Comparison of ENCODE assay signal across 8 cellular contexts in genomic region chr6:135909737-135910387, GRCh38. TPM values are rescaled to one million over a fixed set of nuclear protein-coding genes. Genes with fewer than 3 reads are reported as not detected.
DNase-seq lines count a peak whose midpoint lies in the region; TF ChIP-seq lines count a peak whose summit lies in the region.

No MANE protein-coding gene starts in this region.

- no peaks in the 10 kb centered on the region for H3K9me3 Mint-ChIP-seq in activated naive CD4-positive, alpha-beta T cell treated with anti-CD3 and anti-CD28 coated beads for 36 hours

- CTCF ChIA-PET in activated naive CD4-positive, alpha-beta T cell treated with anti-CD3 and anti-CD28 coated beads for 36 hours (lab: Charles Lee): interaction anchor here (0.6 to 2.7 kb wide), 43 partner anchors 8 to 459 kb away, joined by 3 to 22 read pairs (median 3); partner anchors contain the start of gene PDE7B

- no peak overlapping the region for H3K9ac ChIP-seq in GM23248

- no peak overlapping the region for H3K27ac Mint-ChIP-seq in activated naive CD4-positive, alpha-beta T cell treated with anti-CD3 and anti-CD28 coated beads for 36 hours

- no peaks in the 10 kb centered on the region for H3K79me2 ChIP-seq in GM23248 (ENCODE audit: insufficient read depth)

- H2AFZ ChIP-seq in GM23248: no peak overlapping the region

- peak; percentile 77 for TF ChIP-seq CTCF in GM12865 (IDR thresholded peaks at IDR 0.05; ENCODE audit: insufficient read depth, low read depth, low read length, missing control alignments)
- TF ChIP-seq CTCF in sigmoid colon (IDR thresholded peaks at IDR 0.05): no peak

- H3K4me1 ChIP-seq in GM23248 (ENCODE audit: insufficient read depth) (peaks cover 15% of the 10 kb centered on the region), sigmoid colon (no peaks in the 10 kb centered on the region)

- peak; percentile 82 for DNase-seq in GM12865 (ENCODE audit: low read depth)
- DNase-seq in GM23248: peak; percentile 57
- peak; percentile 43 for DNase-seq in LHCN-M2 (ENCODE audit: low read depth)
- peak; percentile 71 to 75 for DNase-seq in SHP77 (lab: John Stamatoyannopoulos, UW)
- DNase-seq in activated naive CD4-positive, alpha-beta T cell treated with anti-CD3 and anti-CD28 coated beads for 36 hours: peak; percentile 80
- DNase-seq in iPS-NIHi11 (ENCODE audit: low spot score): peak; percentile 66
- DNase-seq in stimulated activated CD8-positive, alpha-beta memory T cell treated with anti-CD3 and anti-CD28 coated beads, Interleukin-2, amount 100 ng/mL, for 1 hour (ENCODE audit: low read depth in 2 of 2): peak; percentile 15 to 16
- no peak for DNase-seq in sigmoid colon

- H3K4me2 ChIP-seq in GM23248 (ENCODE audit: unreplicated experiment): no peak overlapping the region

- H3K4me3 ChIP-seq in GM12865 (ENCODE audit: low read depth, low read length) (no peak overlapping the region), GM23248 (no peak overlapping the region), sigmoid colon (no peak overlapping the region)

- 0 out of 2 replicates have a peak, but pooled peaks cover 3% of the 10 kb centered on the region for H3K36me3 ChIP-seq in GM23248 (ENCODE audit: low read depth)
- no peaks in the 10 kb centered on the region for H3K36me3 ChIP-seq in sigmoid colon

- no peaks in the 10 kb centered on the region for H3K27me3 ChIP-seq in GM23248 (replicated peaks; ENCODE audit: insufficient read depth)
- H3K27me3 ChIP-seq in sigmoid colon: no peaks in the 10 kb centered on the region

- intact Hi-C loops in activated naive CD4-positive, alpha-beta T cell treated with anti-CD3 and anti-CD28 coated beads for 36 hours (cut with micrococcal nuclease): loop anchor here (1.0 to 2.0 kb wide), 7 partner anchors 30 to 459 kb away; partner anchors contain the start of gene PDE7B
- intact Hi-C loops in sigmoid colon (cut with DNase I): no loop called here

- in situ Hi-C loops in GM23248 (cut with MboI): no loop called here

- H3F3A ChIP-seq in GM23248 (ENCODE audit: insufficient read depth): 0 out of 2 replicates have a peak, but pooled peaks cover under 1% of the 10 kb centered on the region

- no peaks in the 10 kb centered on the region for H3K27me3 Mint-ChIP-seq in activated naive CD4-positive, alpha-beta T cell treated with anti-CD3 and anti-CD28 coated beads for 36 hours (ENCODE audit: low read depth)

- H3K4me3 Mint-ChIP-seq in activated naive CD4-positive, alpha-beta T cell treated with anti-CD3 and anti-CD28 coated beads for 36 hours: no peak overlapping the region

- H3K36me3 Mint-ChIP-seq in activated naive CD4-positive, alpha-beta T cell treated with anti-CD3 and anti-CD28 coated beads for 36 hours (ENCODE audit: low read depth): no peaks in the 10 kb centered on the region

- peaks cover 3% of the 10 kb centered on the region for H3K4me1 Mint-ChIP-seq in activated naive CD4-positive, alpha-beta T cell treated with anti-CD3 and anti-CD28 coated beads for 36 hours (ENCODE audit: low read depth)

- H4K20me1 ChIP-seq in GM23248 (ENCODE audit: insufficient read depth): no peaks in the 10 kb centered on the region

- no peak for TF ChIP-seq EP300 in sigmoid colon (IDR thresholded peaks at IDR 0.05)

- H3K9me3 ChIP-seq in GM23248 (ENCODE audit: low read depth): no peaks in the 10 kb centered on the region
- H3K9me3 ChIP-seq in sigmoid colon: no peaks in the 10 kb centered on the region

- no peaks in the 10 kb centered on the region for H3K9me2 ChIP-seq in GM23248 (ENCODE audit: insufficient read depth)

- 75 to 83% methylated on average over 9 of the region's 9 CpGs for WGBS in GM23248 (ENCODE audit: low coverage in 1 of 2, low lambda C conversion rate in 2 of 2, missing lambda C conversion rate in 2 of 2), 2 experiments
- WGBS in sigmoid colon, 2 donors: 23 to 48% methylated on average over 9 of the region's 9 CpGs

- no peak for TF ChIP-seq POLR2A in sigmoid colon (IDR thresholded peaks at IDR 0.05)

- H3K27ac ChIP-seq in GM23248 (no peak overlapping the region), sigmoid colon (no peak overlapping the region)

RNA-seq across cellular contexts. Expression of gene PDE7B, which starts 58.4 kb away (rescaled TPM):
- total RNA-seq in GM23248 (2014; rRNA removed; shearing (Covaris generic)): 5.7 and 6.8 TPM in 2 replicates
- 2.7 and 3.1 TPM in 2 replicates for polyA plus RNA-seq in GM23248 (2016; fragmentation: Nextera tagmentation; extraction: Ambion mirVana)
- 1.2 and 1.5 TPM in 2 replicates for total RNA-seq in LHCN-M2 (2014; rRNA removed)
- 0.15 TPM for polyA plus RNA-seq in LHCN-M2 (2012)
- total RNA-seq in activated naive CD4-positive, alpha-beta T cell treated with anti-CD3 and anti-CD28 coated beads for 36 hours: under 1 TPM; 0.25 to 0.31 TPM
- 10 to 100 TPM in 1 of 4 donors, 1 to 10 TPM in 3; 6.3 to 10.3 (median 8.9) TPM for total RNA-seq in sigmoid colon
- 1 to 10 TPM; 1.1 to 1.4 (median 1.2) TPM for polyA plus RNA-seq in sigmoid colon
